ENCODE assay signal across 1 cellular context in the genomic region with DNA sequence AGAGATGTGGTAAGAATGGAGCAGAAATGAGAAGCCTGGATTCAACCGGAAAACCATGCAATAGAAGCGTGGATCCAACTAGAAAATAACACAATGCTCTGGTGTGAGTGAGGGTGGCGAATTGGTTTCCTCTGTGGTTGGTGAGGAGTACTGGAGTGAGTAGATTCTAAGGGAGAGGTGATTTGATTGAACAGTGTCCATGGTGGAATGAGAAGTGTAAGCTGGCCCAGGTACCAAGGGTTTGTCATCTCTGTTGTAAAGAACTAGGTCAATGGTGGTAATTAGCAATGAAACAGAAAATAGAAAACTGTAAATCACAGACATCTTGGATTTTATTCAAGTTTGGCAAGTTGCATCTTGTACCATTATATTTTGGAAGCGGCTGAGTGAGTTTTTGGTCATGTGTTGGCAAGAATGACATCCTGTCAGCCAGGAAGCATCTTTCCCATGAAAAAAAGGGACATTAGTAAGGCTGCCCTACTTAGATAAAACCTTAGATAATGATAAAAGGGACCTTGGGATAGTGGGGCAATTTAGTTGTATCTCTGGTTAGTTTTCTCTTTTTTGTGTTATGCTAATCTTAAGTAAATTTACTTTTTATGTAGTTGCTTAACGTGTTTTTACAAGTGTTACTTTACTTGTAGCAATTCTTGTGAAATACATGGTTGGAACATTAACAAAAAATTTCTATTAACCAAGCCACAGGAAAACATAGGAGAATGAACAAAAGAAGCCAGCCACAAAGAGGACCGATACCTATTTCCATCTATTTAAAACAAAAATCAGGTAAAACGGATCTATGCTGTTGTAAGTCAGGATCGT.
TF ChIP-seq lines count a peak whose summit lies in the region.

No MANE protein-coding gene starts in this region.

TF ChIP-seq in HepG2, 621 proteins besides CTCF, POLR2A, EP300 and RAD21 (continued from another document and continues in another):
- no peak for TF ChIP-seq ZNF180 (CRISPR knock-in tag; IDR thresholded peaks at IDR 0.05; ENCODE audit: borderline replicate concordance, low read depth)
- TF ChIP-seq RXRA (CRISPR knock-in tag; IDR thresholded peaks at IDR 0.05), result no peak
- no peak for TF ChIP-seq MTA1 (CRISPR knock-in tag; IDR thresholded peaks at IDR 0.05; ENCODE audit: borderline replicate concordance)
- TF ChIP-seq TFE3 (CRISPR knock-in tag; IDR thresholded peaks at IDR 0.05), result peak; percentile 64; the same call in 1 of the 2 replicates
- peak; percentile 92 for TF ChIP-seq ZBTB37 (CRISPR knock-in tag; IDR thresholded peaks at IDR 0.05)
- no peak for TF ChIP-seq FOXK2 (IDR thresholded peaks at IDR 0.05)
- TF ChIP-seq FOXO1 (CRISPR knock-in tag; IDR thresholded peaks at IDR 0.05), result peak; percentile 65; the same call in 1 of the 2 replicates
- no peak for TF ChIP-seq RAD51 (IDR thresholded peaks at IDR 0.05; ENCODE audit: borderline replicate concordance)
- TF ChIP-seq, protein P1, sequence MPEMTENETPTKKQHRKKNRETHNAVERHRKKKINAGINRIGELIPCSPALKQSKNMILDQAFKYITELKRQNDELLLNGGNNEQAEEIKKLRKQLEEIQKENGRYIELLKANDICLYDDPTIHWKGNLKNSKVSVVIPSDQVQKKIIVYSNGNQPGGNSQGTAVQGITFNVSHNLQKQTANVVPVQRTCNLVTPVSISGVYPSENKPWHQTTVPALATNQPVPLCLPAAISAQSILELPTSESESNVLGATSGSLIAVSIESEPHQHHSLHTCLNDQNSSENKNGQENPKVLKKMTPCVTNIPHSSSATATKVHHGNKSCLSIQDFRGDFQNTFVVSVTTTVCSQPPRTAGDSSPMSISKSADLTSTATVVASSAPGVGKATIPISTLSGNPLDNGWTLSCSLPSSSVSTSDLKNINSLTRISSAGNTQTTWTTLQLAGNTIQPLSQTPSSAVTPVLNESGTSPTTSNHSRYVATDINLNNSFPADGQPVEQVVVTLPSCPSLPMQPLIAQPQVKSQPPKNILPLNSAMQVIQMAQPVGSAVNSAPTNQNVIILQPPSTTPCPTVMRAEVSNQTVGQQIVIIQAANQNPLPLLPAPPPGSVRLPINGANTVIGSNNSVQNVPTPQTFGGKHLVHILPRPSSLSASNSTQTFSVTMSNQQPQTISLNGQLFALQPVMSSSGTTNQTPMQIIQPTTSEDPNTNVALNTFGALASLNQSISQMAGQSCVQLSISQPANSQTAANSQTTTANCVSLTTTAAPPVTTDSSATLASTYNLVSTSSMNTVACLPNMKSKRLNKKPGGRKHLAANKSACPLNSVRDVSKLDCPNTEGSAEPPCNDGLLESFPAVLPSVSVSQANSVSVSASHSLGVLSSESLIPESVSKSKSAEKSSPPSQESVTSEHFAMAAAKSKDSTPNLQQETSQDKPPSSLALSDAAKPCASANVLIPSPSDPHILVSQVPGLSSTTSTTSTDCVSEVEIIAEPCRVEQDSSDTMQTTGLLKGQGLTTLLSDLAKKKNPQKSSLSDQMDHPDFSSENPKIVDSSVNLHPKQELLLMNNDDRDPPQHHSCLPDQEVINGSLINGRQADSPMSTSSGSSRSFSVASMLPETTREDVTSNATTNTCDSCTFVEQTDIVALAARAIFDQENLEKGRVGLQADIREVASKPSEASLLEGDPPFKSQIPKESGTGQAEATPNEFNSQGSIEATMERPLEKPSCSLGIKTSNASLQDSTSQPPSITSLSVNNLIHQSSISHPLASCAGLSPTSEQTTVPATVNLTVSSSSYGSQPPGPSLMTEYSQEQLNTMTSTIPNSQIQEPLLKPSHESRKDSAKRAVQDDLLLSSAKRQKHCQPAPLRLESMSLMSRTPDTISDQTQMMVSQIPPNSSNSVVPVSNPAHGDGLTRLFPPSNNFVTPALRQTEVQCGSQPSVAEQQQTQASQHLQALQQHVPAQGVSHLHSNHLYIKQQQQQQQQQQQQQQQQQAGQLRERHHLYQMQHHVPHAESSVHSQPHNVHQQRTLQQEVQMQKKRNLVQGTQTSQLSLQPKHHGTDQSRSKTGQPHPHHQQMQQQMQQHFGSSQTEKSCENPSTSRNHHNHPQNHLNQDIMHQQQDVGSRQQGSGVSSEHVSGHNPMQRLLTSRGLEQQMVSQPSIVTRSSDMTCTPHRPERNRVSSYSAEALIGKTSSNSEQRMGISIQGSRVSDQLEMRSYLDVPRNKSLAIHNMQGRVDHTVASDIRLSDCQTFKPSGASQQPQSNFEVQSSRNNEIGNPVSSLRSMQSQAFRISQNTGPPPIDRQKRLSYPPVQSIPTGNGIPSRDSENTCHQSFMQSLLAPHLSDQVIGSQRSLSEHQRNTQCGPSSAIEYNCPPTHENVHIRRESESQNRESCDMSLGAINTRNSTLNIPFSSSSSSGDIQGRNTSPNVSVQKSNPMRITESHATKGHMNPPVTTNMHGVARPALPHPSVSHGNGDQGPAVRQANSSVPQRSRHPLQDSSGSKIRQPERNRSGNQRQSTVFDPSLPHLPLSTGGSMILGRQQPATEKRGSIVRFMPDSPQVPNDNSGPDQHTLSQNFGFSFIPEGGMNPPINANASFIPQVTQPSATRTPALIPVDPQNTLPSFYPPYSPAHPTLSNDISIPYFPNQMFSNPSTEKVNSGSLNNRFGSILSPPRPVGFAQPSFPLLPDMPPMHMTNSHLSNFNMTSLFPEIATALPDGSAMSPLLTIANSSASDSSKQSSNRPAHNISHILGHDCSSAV (CRISPR knock-in tag; IDR thresholded peaks at IDR 0.05; ENCODE audit: borderline replicate concordance), result no peak
- TF ChIP-seq LBX2 (CRISPR knock-in tag; IDR thresholded peaks at IDR 0.05; ENCODE audit: borderline replicate concordance), result no peak
- TF ChIP-seq KLF16 (CRISPR knock-in tag; IDR thresholded peaks at IDR 0.05), result peak in 1 of 2 experiments; percentile 91; a peak in 2 of 4 replicates
- no peak for TF ChIP-seq PAX8 (CRISPR knock-in tag; IDR thresholded peaks at IDR 0.05; ENCODE audit: borderline replicate concordance)
- no peak for TF ChIP-seq NFATC3 (CRISPR knock-in tag; IDR thresholded peaks at IDR 0.05)
- TF ChIP-seq ONECUT2 (CRISPR knock-in tag; IDR thresholded peaks at IDR 0.05), result no peak
- no peak for TF ChIP-seq AGO1 (IDR thresholded peaks at IDR 0.05; ENCODE audit: low read depth, low read length, poor library complexity, severe bottlenecking)
- peak; percentile 97 for TF ChIP-seq CEBPB (IDR thresholded peaks at IDR 0.05; ENCODE audit: borderline replicate concordance, low read depth, low read length)
- no peak for TF ChIP-seq NR2F1 (CRISPR knock-in tag; IDR thresholded peaks at IDR 0.05)
- no peak for TF ChIP-seq CENPX (CRISPR knock-in tag; IDR thresholded peaks at IDR 0.05)
- TF ChIP-seq, protein P2, sequence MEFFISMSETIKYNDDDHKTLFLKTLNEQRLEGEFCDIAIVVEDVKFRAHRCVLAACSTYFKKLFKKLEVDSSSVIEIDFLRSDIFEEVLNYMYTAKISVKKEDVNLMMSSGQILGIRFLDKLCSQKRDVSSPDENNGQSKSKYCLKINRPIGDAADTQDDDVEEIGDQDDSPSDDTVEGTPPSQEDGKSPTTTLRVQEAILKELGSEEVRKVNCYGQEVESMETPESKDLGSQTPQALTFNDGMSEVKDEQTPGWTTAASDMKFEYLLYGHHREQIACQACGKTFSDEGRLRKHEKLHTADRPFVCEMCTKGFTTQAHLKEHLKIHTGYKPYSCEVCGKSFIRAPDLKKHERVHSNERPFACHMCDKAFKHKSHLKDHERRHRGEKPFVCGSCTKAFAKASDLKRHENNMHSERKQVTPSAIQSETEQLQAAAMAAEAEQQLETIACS (CRISPR knock-in tag; IDR thresholded peaks at IDR 0.05), result no peak
- TF ChIP-seq MZF1 (CRISPR knock-in tag; IDR thresholded peaks at IDR 0.05; ENCODE audit: borderline replicate concordance), result no peak
- peak; percentile 74 for TF ChIP-seq HDAC2 (CRISPR knock-in tag; IDR thresholded peaks at IDR 0.05)
- TF ChIP-seq CCDC6 (CRISPR knock-in tag; IDR thresholded peaks at IDR 0.05), result no peak
- no peak for TF ChIP-seq NPAS2 (CRISPR knock-in tag; IDR thresholded peaks at IDR 0.05; ENCODE audit: borderline replicate concordance)
- no peak for TF ChIP-seq SKI (IDR thresholded peaks at IDR 0.05; ENCODE audit: partially characterized antibody)
- peak; percentile 28; the same call in 1 of the 2 replicates for TF ChIP-seq ZNF878 (CRISPR knock-in tag; IDR thresholded peaks at IDR 0.05)
- no peak for TF ChIP-seq YEATS4 (CRISPR knock-in tag; IDR thresholded peaks at IDR 0.05; ENCODE audit: borderline replicate concordance)
- peak; percentile 28 for TF ChIP-seq THAP11 (CRISPR knock-in tag; IDR thresholded peaks at IDR 0.05)
- no peak for TF ChIP-seq ZNF672 (CRISPR knock-in tag; IDR thresholded peaks at IDR 0.05)
- no peak; the same call in 1 of the 2 replicates for TF ChIP-seq ARID3A (IDR thresholded peaks at IDR 0.05; ENCODE audit: low read depth, low read length)
- TF ChIP-seq, protein P3, sequence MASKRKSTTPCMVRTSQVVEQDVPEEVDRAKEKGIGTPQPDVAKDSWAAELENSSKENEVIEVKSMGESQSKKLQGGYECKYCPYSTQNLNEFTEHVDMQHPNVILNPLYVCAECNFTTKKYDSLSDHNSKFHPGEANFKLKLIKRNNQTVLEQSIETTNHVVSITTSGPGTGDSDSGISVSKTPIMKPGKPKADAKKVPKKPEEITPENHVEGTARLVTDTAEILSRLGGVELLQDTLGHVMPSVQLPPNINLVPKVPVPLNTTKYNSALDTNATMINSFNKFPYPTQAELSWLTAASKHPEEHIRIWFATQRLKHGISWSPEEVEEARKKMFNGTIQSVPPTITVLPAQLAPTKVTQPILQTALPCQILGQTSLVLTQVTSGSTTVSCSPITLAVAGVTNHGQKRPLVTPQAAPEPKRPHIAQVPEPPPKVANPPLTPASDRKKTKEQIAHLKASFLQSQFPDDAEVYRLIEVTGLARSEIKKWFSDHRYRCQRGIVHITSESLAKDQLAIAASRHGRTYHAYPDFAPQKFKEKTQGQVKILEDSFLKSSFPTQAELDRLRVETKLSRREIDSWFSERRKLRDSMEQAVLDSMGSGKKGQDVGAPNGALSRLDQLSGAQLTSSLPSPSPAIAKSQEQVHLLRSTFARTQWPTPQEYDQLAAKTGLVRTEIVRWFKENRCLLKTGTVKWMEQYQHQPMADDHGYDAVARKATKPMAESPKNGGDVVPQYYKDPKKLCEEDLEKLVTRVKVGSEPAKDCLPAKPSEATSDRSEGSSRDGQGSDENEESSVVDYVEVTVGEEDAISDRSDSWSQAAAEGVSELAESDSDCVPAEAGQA (IDR thresholded peaks at IDR 0.05; ENCODE audit: low read depth), result no peak
- TF ChIP-seq, protein P3 (CRISPR knock-in tag; IDR thresholded peaks at IDR 0.05; ENCODE audit: borderline replicate concordance), result no peak; the same call in 1 of the 2 replicates
- TF ChIP-seq ZNF891 (CRISPR knock-in tag; IDR thresholded peaks at IDR 0.05), result no peak
- no peak for TF ChIP-seq ZNF703 (CRISPR knock-in tag; IDR thresholded peaks at IDR 0.05; ENCODE audit: borderline replicate concordance)
- no peak for TF ChIP-seq JUN (CRISPR knock-in tag; IDR thresholded peaks at IDR 0.05)
